Comparison of ENCODE assay signal across 1 cellular context in genomic region chr5:150589791-150590601, GRCh38.
TF ChIP-seq lines count a peak whose summit lies in the region.

No MANE protein-coding gene starts in this region.

TF ChIP-seq in HepG2, 621 proteins besides CTCF, POLR2A, EP300 and RAD21 (continued from another document and continues in another):
- TF ChIP-seq ARID4A (CRISPR knock-in tag; IDR thresholded peaks at IDR 0.05; ENCODE audit: borderline replicate concordance) (peak; percentile 30; the same call in 1 of the 2 replicates), RFX5 (IDR thresholded peaks at IDR 0.05; ENCODE audit: low read depth, low read length) (no peak), ZBTB7A (CRISPR knock-in tag; IDR thresholded peaks at IDR 0.05) (no peak), SCMH1 (CRISPR knock-in tag; IDR thresholded peaks at IDR 0.05; ENCODE audit: borderline replicate concordance) (no peak), XBP1 (CRISPR knock-in tag; IDR thresholded peaks at IDR 0.05) (no peak), ZNF275 (CRISPR knock-in tag; IDR thresholded peaks at IDR 0.05; ENCODE audit: borderline replicate concordance) (no peak), E2F1 (CRISPR knock-in tag; IDR thresholded peaks at IDR 0.05) (peak; percentile 33; the same call in 1 of the 2 replicates), NFE2 (CRISPR knock-in tag; IDR thresholded peaks at IDR 0.05) (no peak), ZNF24 (IDR thresholded peaks at IDR 0.05) (no peak), SMAD3 (CRISPR knock-in tag; IDR thresholded peaks at IDR 0.05) (0 out of 2 replicates have a peak, but pooled peaks have one; percentile 41), FOXJ3 (CRISPR knock-in tag; IDR thresholded peaks at IDR 0.05; ENCODE audit: borderline replicate concordance) (no peak), ZNF589 (CRISPR knock-in tag; conservative IDR thresholded peaks at IDR 0.05) (no peak), NRL (CRISPR knock-in tag; IDR thresholded peaks at IDR 0.05; ENCODE audit: borderline replicate concordance) (0 out of 2 replicates have a peak, but pooled peaks have one; percentile 19), KDM5B (CRISPR knock-in tag; IDR thresholded peaks at IDR 0.05; ENCODE audit: borderline replicate concordance) (no peak), ZSCAN9 (CRISPR knock-in tag; IDR thresholded peaks at IDR 0.05; ENCODE audit: borderline replicate concordance) (no peak), ATAD3A (CRISPR knock-in tag; IDR thresholded peaks at IDR 0.05) (no peak), ARID3A (IDR thresholded peaks at IDR 0.05; ENCODE audit: low read depth, low read length) (no peak), HIC2 (CRISPR knock-in tag; IDR thresholded peaks at IDR 0.05; ENCODE audit: low read depth) (no peak), ZNF615 (CRISPR knock-in tag; IDR thresholded peaks at IDR 0.05; ENCODE audit: borderline replicate concordance) (no peak), RERE (CRISPR knock-in tag; IDR thresholded peaks at IDR 0.05; ENCODE audit: low read depth) (no peak), ZFP37 (CRISPR knock-in tag; IDR thresholded peaks at IDR 0.05; ENCODE audit: borderline replicate concordance) (no peak), REST (IDR thresholded peaks at IDR 0.05; ENCODE audit: borderline replicate concordance in 1 of 2, low read depth in 1 of 2, low read length in 2 of 2) (no peak), ZNF251 (CRISPR knock-in tag; IDR thresholded peaks at IDR 0.05) (no peak), RNF2 (conservative IDR thresholded peaks at IDR 0.05; ENCODE audit: low read depth) (no peak), GABPB1 (CRISPR knock-in tag; IDR thresholded peaks at IDR 0.05) (no peak), ZBTB7B (CRISPR knock-in tag; IDR thresholded peaks at IDR 0.05) (0 out of 2 replicates have a peak, but pooled peaks have one; percentile 29), KAT2B (IDR thresholded peaks at IDR 0.05; ENCODE audit: borderline replicate concordance, low read depth, low read length) (no peak), HMGXB4 (CRISPR knock-in tag; IDR thresholded peaks at IDR 0.05; ENCODE audit: borderline replicate concordance in 1 of 2, low read depth in 1 of 2) (0 out of 4 replicates have a peak, but pooled peaks of 1 of the 2 experiments have one; percentile 28), ZNF776 (CRISPR knock-in tag; IDR thresholded peaks at IDR 0.05) (no peak), BORCS8-MEF2B (CRISPR knock-in tag; IDR thresholded peaks at IDR 0.05) (no peak), ELF4 (CRISPR knock-in tag; IDR thresholded peaks at IDR 0.05; ENCODE audit: borderline replicate concordance) (no peak), RARA (CRISPR knock-in tag; IDR thresholded peaks at IDR 0.05) (0 out of 2 replicates have a peak, but pooled peaks have one; percentile 20)
